1 cellular context compared by ENCODE assay signal in the genomic region with DNA sequence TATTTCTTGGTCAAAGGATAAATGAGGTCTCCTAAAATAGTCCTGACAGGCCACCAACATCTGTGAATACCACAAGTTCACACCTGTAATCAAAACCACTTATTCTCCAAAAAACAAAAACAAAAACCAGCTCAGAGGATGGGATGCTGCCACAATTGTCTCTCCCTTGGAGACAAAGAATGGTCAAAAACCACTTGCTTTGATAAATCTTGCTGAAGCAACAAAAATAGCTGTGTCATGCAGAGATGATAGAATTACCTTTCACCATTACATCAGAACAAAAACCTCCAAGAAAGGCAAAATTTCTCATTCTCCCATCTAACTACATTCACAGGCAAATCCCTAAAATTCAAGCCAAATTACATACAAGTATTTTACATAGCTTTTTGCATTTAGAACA.
TF ChIP-seq lines count a peak whose summit lies in the region.

No MANE protein-coding gene starts in this region.

TF ChIP-seq in WTC11, 78 proteins besides CTCF, POLR2A, EP300 and RAD21 (continued from another document):
- TF ChIP-seq, protein P1, sequence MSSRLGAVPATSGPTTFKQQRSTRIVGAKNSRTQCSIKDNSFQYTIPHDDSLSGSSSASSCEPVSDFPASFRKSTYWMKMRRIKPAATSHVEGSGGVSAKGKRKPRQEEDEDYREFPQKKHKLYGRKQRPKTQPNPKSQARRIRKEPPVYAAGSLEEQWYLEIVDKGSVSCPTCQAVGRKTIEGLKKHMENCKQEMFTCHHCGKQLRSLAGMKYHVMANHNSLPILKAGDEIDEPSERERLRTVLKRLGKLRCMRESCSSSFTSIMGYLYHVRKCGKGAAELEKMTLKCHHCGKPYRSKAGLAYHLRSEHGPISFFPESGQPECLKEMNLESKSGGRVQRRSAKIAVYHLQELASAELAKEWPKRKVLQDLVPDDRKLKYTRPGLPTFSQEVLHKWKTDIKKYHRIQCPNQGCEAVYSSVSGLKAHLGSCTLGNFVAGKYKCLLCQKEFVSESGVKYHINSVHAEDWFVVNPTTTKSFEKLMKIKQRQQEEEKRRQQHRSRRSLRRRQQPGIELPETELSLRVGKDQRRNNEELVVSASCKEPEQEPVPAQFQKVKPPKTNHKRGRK (CRISPR knock-in tag; IDR thresholded peaks at IDR 0.05; ENCODE audit: borderline replicate concordance) = no peak
- TF ChIP-seq ZNF138 (CRISPR knock-in tag; conservative IDR thresholded peaks at IDR 0.05) (no peak), ESRRA (CRISPR knock-in tag; IDR thresholded peaks at IDR 0.05; ENCODE audit: borderline replicate concordance) (no peak)
- TF ChIP-seq, protein P2, sequence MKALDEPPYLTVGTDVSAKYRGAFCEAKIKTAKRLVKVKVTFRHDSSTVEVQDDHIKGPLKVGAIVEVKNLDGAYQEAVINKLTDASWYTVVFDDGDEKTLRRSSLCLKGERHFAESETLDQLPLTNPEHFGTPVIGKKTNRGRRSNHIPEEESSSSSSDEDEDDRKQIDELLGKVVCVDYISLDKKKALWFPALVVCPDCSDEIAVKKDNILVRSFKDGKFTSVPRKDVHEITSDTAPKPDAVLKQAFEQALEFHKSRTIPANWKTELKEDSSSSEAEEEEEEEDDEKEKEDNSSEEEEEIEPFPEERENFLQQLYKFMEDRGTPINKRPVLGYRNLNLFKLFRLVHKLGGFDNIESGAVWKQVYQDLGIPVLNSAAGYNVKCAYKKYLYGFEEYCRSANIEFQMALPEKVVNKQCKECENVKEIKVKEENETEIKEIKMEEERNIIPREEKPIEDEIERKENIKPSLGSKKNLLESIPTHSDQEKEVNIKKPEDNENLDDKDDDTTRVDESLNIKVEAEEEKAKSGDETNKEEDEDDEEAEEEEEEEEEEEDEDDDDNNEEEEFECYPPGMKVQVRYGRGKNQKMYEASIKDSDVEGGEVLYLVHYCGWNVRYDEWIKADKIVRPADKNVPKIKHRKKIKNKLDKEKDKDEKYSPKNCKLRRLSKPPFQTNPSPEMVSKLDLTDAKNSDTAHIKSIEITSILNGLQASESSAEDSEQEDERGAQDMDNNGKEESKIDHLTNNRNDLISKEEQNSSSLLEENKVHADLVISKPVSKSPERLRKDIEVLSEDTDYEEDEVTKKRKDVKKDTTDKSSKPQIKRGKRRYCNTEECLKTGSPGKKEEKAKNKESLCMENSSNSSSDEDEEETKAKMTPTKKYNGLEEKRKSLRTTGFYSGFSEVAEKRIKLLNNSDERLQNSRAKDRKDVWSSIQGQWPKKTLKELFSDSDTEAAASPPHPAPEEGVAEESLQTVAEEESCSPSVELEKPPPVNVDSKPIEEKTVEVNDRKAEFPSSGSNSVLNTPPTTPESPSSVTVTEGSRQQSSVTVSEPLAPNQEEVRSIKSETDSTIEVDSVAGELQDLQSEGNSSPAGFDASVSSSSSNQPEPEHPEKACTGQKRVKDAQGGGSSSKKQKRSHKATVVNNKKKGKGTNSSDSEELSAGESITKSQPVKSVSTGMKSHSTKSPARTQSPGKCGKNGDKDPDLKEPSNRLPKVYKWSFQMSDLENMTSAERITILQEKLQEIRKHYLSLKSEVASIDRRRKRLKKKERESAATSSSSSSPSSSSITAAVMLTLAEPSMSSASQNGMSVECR (CRISPR knock-in tag; IDR thresholded peaks at IDR 0.05; ENCODE audit: borderline replicate concordance) = no peak
- TF ChIP-seq, protein P3, sequence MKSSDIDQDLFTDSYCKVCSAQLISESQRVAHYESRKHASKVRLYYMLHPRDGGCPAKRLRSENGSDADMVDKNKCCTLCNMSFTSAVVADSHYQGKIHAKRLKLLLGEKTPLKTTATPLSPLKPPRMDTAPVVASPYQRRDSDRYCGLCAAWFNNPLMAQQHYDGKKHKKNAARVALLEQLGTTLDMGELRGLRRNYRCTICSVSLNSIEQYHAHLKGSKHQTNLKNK (CRISPR knock-in tag; IDR thresholded peaks at IDR 0.05) = no peak
